ENCODE assay signal across 10 cellular contexts in genomic region chr2:178482437-178482836, GRCh38. TPM values are rescaled to one million over a fixed set of nuclear protein-coding genes. Genes with fewer than 3 reads are reported as not detected.
DNase-seq lines count a peak whose midpoint lies in the region; FAIRE-seq and TF ChIP-seq lines count a peak whose summit lies in the region.
"Had no signal": no experiment of that assay in that cellular context is flagged by ENCODE, and none has a peak within 500 bp of the region (broad histone marks: within the 10 kb centered on the region; RNA-seq: fewer than 3 reads in every experiment).

No MANE protein-coding gene starts in this region.

- H3K27me3 ChIP-seq in colonic mucosa = no peaks in the 10 kb centered on the region

- H3K27ac ChIP-seq in colonic mucosa = no peak overlapping the region
- H3K27ac ChIP-seq: 22Rv1, VCaP had no signal

- intact Hi-C loops in colonic mucosa (cut with DNase I) = no loop called here

- FAIRE-seq in RCC 7860 (lab: Jason Lieb, UNC) = peak; percentile 74

- peak; percentile 8 for DNase-seq in DMS 273 (lab: John Stamatoyannopoulos, UW; ENCODE audit: unreplicated experiment)
- no peak for DNase-seq in DMS 273 treated with DMSO at 0.1 percent for 48 hours (lab: John Stamatoyannopoulos, UW)
- DNase-seq in HFFc6 = no peak
- peak; percentile 60 for DNase-seq in RCC 7860 (ENCODE audit: low spot score)
- no peak for DNase-seq in nephron progenitor cell
- no peak for DNase-seq in colonic mucosa
- DNase-seq in NCI-H2171 treated with DMSO at 0.1 percent for 48 hours (lab: John Stamatoyannopoulos, UW) = no peak
- DNase-seq in cerebellar cortex (ENCODE audit: low spot score) = no peak

- peak overlapping the region; percentile 97 for H3K4me3 Mint-ChIP-seq in HFFc6
- H3K4me3 Mint-ChIP-seq in nephron progenitor cell = peak overlapping the region; percentile 91

- H3K4me1 ChIP-seq in colonic mucosa = peaks cover 16% of the 10 kb centered on the region

- TF ChIP-seq CTCF in HFFc6 (IDR thresholded peaks at IDR 0.05) (no peak), nephron progenitor cell (IDR thresholded peaks at IDR 0.05) (no peak), colonic mucosa (IDR thresholded peaks at IDR 0.05) (no peak)

- H3K27me3 Mint-ChIP-seq in HFFc6 (ENCODE audit: insufficient read depth) (peaks cover 1% of the 10 kb centered on the region; the same call in 1 of the 2 replicates), nephron progenitor cell (ENCODE audit: low read depth, poor library complexity) (no peaks in the 10 kb centered on the region)

- H3K36me3 Mint-ChIP-seq in HFFc6 (ENCODE audit: low read depth) = peaks cover 19% of the 10 kb centered on the region
- peaks cover 20% of the 10 kb centered on the region for H3K36me3 Mint-ChIP-seq in nephron progenitor cell (ENCODE audit: low read depth)

- peaks cover 57% of the 10 kb centered on the region for H3K4me1 Mint-ChIP-seq in HFFc6 (ENCODE audit: low read depth)
- H3K4me1 Mint-ChIP-seq in nephron progenitor cell = peaks cover 35% of the 10 kb centered on the region

- no peak overlapping the region for H3K27ac Mint-ChIP-seq in HFFc6
- H3K27ac Mint-ChIP-seq in nephron progenitor cell = no peak overlapping the region

- no peaks in the 10 kb centered on the region for H3K9me3 Mint-ChIP-seq in HFFc6
- H3K9me3 Mint-ChIP-seq in nephron progenitor cell = no peaks in the 10 kb centered on the region

- H3K4me3 ChIP-seq in colonic mucosa = no peak overlapping the region

- H3K9me3 ChIP-seq in colonic mucosa = no peaks in the 10 kb centered on the region

- no peaks in the 10 kb centered on the region for H3K36me3 ChIP-seq in colonic mucosa

- no peak overlapping the region for H3K9ac ChIP-seq in colonic mucosa (ENCODE audit: low read depth in 2 of 2, low read length in 2 of 2)

RNA-seq across cellular contexts. Expression of gene PLEKHA3, which starts 2.2 kb away (rescaled TPM):
- 10 to 100 TPM; 31.4 to 36.6 (median 33.3) TPM for total RNA-seq in HFFc6 (2021; fragmentation: NEBNext Ultra II Directional; extraction: Animal tissue kit (Norgen Biotek cat#: 25700))
- total RNA-seq in colonic mucosa = 10 to 100 TPM; 19.3 to 26.1 TPM

RNA-seq across cellular contexts. Expression of gene FKBP7, which starts 4.0 kb away (rescaled TPM):
- total RNA-seq in HFFc6 (2021; fragmentation: NEBNext Ultra II Directional; extraction: Animal tissue kit (Norgen Biotek cat#: 25700)) = 10 to 100 TPM; 36.3 to 51.9 (median 43.7) TPM
- total RNA-seq in colonic mucosa = 1 to 10 TPM; 2.6 to 3.9 TPM

RNA-seq across cellular contexts. Expression of gene PJVK, which starts 31.3 kb away (rescaled TPM):
- total RNA-seq in HFFc6 (2021; fragmentation: NEBNext Ultra II Directional; extraction: Animal tissue kit (Norgen Biotek cat#: 25700)) = 1 to 10 TPM in 1 of 6 experiments, under 1 TPM in 5; 0.43 to 1.0 (median 0.69) TPM
- total RNA-seq in colonic mucosa = 1 to 10 TPM in 1 of 2 donors, under 1 TPM in 1; 0.96 to 1.8 TPM

RNA-seq across cellular contexts. Expression of gene PRKRA, which starts 31.5 kb away (rescaled TPM):
- 10 to 100 TPM; 30.4 to 38.3 (median 33.7) TPM for total RNA-seq in HFFc6 (2021; fragmentation: NEBNext Ultra II Directional; extraction: Animal tissue kit (Norgen Biotek cat#: 25700))
- 10 to 100 TPM; 34.0 to 37.1 TPM for total RNA-seq in colonic mucosa

Comparison
In these comparisons a context has a peak if more than half of its experiments do, and no peak if none do; other contexts are left out.
1. DNase-seq: peak in DMS 273 (single experiment) and RCC 7860 (single experiment); none in DMS 273 treated with DMSO at 0.1 percent for 48 hours (single experiment), HFFc6 (single experiment), nephron progenitor cell (single experiment), colonic mucosa (single experiment), NCI-H2171 treated with DMSO at 0.1 percent for 48 hours (single experiment) and cerebellar cortex (single experiment).
2. RNA of gene FKBP7, which starts 4.0 kb away (total RNA-seq): 36.3 to 51.9 TPM in HFFc6; 2.6 to 3.9 TPM in colonic mucosa; every median in the first group is over 4 times any median in the second.